In the genomic region with DNA sequence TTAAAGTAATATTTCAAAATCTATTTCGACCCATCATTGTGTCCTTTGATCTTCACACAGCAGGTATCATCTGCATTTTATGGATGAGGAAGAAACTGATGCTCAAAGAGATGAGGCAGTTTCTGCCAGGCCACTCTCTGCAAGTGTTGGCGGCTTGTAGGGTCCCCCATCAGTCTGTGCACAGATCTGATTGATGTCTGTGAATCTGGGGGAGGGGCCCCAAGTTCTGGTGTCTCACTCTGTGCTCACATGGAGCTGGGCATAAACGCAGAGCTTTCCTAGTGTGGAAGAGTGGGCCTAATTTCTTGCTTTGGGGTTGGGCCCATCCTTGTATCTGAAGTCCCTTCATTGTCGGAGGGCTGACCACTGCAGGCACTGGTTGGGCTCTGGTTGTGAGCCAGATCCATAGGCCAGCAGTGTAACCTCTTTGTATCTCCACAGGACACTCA, we compare ENCODE assay signal across 9 cellular contexts. TPM values are rescaled to one million over a fixed set of nuclear protein-coding genes. Genes with fewer than 3 reads are reported as not detected.
DNase-seq lines count a peak whose midpoint lies in the region; ATAC-seq, FAIRE-seq and TF ChIP-seq lines count a peak whose summit lies in the region.
"Had no signal": no experiment of that assay in that cellular context is flagged by ENCODE, and none has a peak within 500 bp of the region (broad histone marks: within the 10 kb centered on the region; RNA-seq: fewer than 3 reads in every experiment).

No MANE protein-coding gene starts in this region.

- dilution Hi-C loops in keratinocyte (cut with MboI; ENCODE audit: extremely low pct_ligation_motif_present, low sequenced_read_pairs) = no loop called here

- H3K36me3 ChIP-seq in keratinocyte (ENCODE audit: control insufficient read depth in 2 of 2, extremely low read depth in 1 of 2, insufficient read depth in 2 of 2, low read length in 2 of 2) = peaks cover 28 to 42% of the 10 kb centered on the region in 2 experiments

- TF ChIP-seq CTCF in keratinocyte (optimal IDR thresholded peaks at IDR 0.05 in 1 of 3, IDR thresholded peaks at IDR 0.05 in 1 of 3, conservative IDR thresholded peaks at IDR 0.05 in 1 of 3; ENCODE audit: extremely low read depth in 1 of 3, insufficient read depth in 2 of 3, low read length in 3 of 3) (no peak), type B pancreatic cell (conservative IDR thresholded peaks at IDR 0.05) (no peak)

- H3K4me3 Mint-ChIP-seq in activated naive CD4-positive, alpha-beta T cell treated with anti-CD3 and anti-CD28 coated beads, Interleukin-2, amount 10 ng/mL, durations not matched to agents 7 days and 5 days = peak overlapping the region; percentile 86
- H3K4me3 Mint-ChIP-seq in activated naive CD8-positive, alpha-beta T cell treated with anti-CD3 and anti-CD28 coated beads, Interleukin-2, amount 10 ng/mL, durations not matched to agents 7 days and 5 days = peak overlapping the region; percentile 89
- H3K4me3 Mint-ChIP-seq in type B pancreatic cell = peak overlapping the region; percentile 92

- peaks cover 41% of the 10 kb centered on the region for H3K36me3 Mint-ChIP-seq in activated naive CD4-positive, alpha-beta T cell treated with anti-CD3 and anti-CD28 coated beads, Interleukin-2, amount 10 ng/mL, durations not matched to agents 7 days and 5 days
- peaks cover 21% of the 10 kb centered on the region for H3K36me3 Mint-ChIP-seq in activated naive CD8-positive, alpha-beta T cell treated with anti-CD3 and anti-CD28 coated beads, Interleukin-2, amount 10 ng/mL, durations not matched to agents 7 days and 5 days
- peaks cover 9% of the 10 kb centered on the region for H3K36me3 Mint-ChIP-seq in type B pancreatic cell

- H3K27me3 Mint-ChIP-seq in activated naive CD4-positive, alpha-beta T cell treated with anti-CD3 and anti-CD28 coated beads, Interleukin-2, amount 10 ng/mL, durations not matched to agents 7 days and 5 days = no peaks in the 10 kb centered on the region
- H3K27me3 Mint-ChIP-seq in activated naive CD8-positive, alpha-beta T cell treated with anti-CD3 and anti-CD28 coated beads, Interleukin-2, amount 10 ng/mL, durations not matched to agents 7 days and 5 days = no peaks in the 10 kb centered on the region
- H3K27me3 Mint-ChIP-seq in type B pancreatic cell = no peaks in the 10 kb centered on the region

- POLR2A ChIA-PET in activated naive CD8-positive, alpha-beta T cell treated with anti-CD3 and anti-CD28 coated beads, Interleukin-2, amount 10 ng/mL, durations not matched to agents 7 days and 5 days (lab: Charles Lee) = interaction anchor here (0.6 to 2.2 kb wide), 12 partner anchors 9 to 388 kb away, joined by 3 to 10 read pairs (median 4); partner anchors contain the start of gene TANGO2

- CTCF ChIA-PET in activated naive CD4-positive, alpha-beta T cell treated with anti-CD3 and anti-CD28 coated beads, Interleukin-2, amount 10 ng/mL, durations not matched to agents 7 days and 5 days (lab: Charles Lee) = interaction anchor here (1.1 to 2.4 kb wide), 3 partner anchors 10 to 166 kb away, joined by 3 to 9 read pairs (median 3); no protein-coding TSS in a partner anchor

- no peak for ATAC-seq in activated naive CD8-positive, alpha-beta T cell treated with anti-CD3 and anti-CD28 coated beads, Interleukin-2, amount 10 ng/mL, durations not matched to agents 7 days and 5 days (ENCODE audit: low read depth)
- no peak for ATAC-seq in HG02870 (IDR thresholded peaks at IDR 0.05; ENCODE audit: unreplicated experiment)

- no peaks in the 10 kb centered on the region for H3K9me3 Mint-ChIP-seq in activated naive CD4-positive, alpha-beta T cell treated with anti-CD3 and anti-CD28 coated beads, Interleukin-2, amount 10 ng/mL, durations not matched to agents 7 days and 5 days
- H3K9me3 Mint-ChIP-seq in activated naive CD8-positive, alpha-beta T cell treated with anti-CD3 and anti-CD28 coated beads, Interleukin-2, amount 10 ng/mL, durations not matched to agents 7 days and 5 days = no peaks in the 10 kb centered on the region
- H3K9me3 Mint-ChIP-seq in type B pancreatic cell = no peaks in the 10 kb centered on the region

- H3K79me2 ChIP-seq in keratinocyte (ENCODE audit: control insufficient read depth, insufficient read depth, low read length) = peaks cover 87% of the 10 kb centered on the region

- H3K4me2 ChIP-seq in keratinocyte (ENCODE audit: control insufficient read depth, extremely low read depth, insufficient read depth, low read depth, low read length) = peak overlapping the region; percentile 89

- no peak overlapping the region for H2AFZ ChIP-seq in keratinocyte (ENCODE audit: control insufficient read depth, low read length)

- no peaks in the 10 kb centered on the region for H3K9me3 ChIP-seq in keratinocyte (ENCODE audit: control insufficient read depth, low read depth, low read length)

- no peaks in the 10 kb centered on the region for H3K9me1 ChIP-seq in keratinocyte (ENCODE audit: control insufficient read depth, extremely low read depth, insufficient read depth, low read length)

- peak overlapping the region; percentile 86 to 94 (median 88) for H3K4me3 ChIP-seq in keratinocyte (ENCODE audit: control insufficient read depth in 2 of 3, extremely low read depth in 1 of 3, insufficient read depth in 2 of 3, low read depth in 1 of 3, low read length in 3 of 3)

- peak; percentile 13 for FAIRE-seq in keratinocyte (lab: Jason Lieb, UNC)

- peaks cover 16% of the 10 kb centered on the region for H3K4me1 ChIP-seq in keratinocyte (ENCODE audit: control insufficient read depth, extremely low read depth, insufficient read depth, low read length)

- no peak for DNase-seq in activated naive CD4-positive, alpha-beta T cell treated with anti-CD3 and anti-CD28 coated beads, Interleukin-2, amount 10 ng/mL, durations not matched to agents 7 days and 5 days
- no peak for DNase-seq in activated naive CD4-positive, alpha-beta T cell treated with Interleukin-2 at 50 U/mL for 16 hours
- no peak for DNase-seq in activated naive CD8-positive, alpha-beta T cell treated with anti-CD3 and anti-CD28 coated beads, Interleukin-2, amount 10 ng/mL, durations not matched to agents 7 days and 5 days
- DNase-seq in keratinocyte (ENCODE audit: low read depth, low spot score) = no peak
- DNase-seq in type B pancreatic cell (ENCODE audit: extremely low spot score, unreplicated experiment) = no peak
- no peak for DNase-seq in DMS79 treated with DMSO at 0.1 percent for 48 hours (lab: John Stamatoyannopoulos, UW)
- no peak for DNase-seq in AG20443 (ENCODE audit: low spot score)
- DNase-seq: NCI-H187 treated with DMSO at 0.1 percent for 48 hours had no signal

- H3K9ac ChIP-seq in keratinocyte (ENCODE audit: control insufficient read depth, extremely low read depth, insufficient read depth, low read length) = peak overlapping the region; percentile 93

- H3K27ac Mint-ChIP-seq in activated naive CD4-positive, alpha-beta T cell treated with anti-CD3 and anti-CD28 coated beads, Interleukin-2, amount 10 ng/mL, durations not matched to agents 7 days and 5 days = peak overlapping the region; percentile 55
- peak overlapping the region; percentile 75 for H3K27ac Mint-ChIP-seq in activated naive CD8-positive, alpha-beta T cell treated with anti-CD3 and anti-CD28 coated beads, Interleukin-2, amount 10 ng/mL, durations not matched to agents 7 days and 5 days
- H3K27ac Mint-ChIP-seq in type B pancreatic cell = peak overlapping the region; percentile 87

- peak overlapping the region; percentile 68 for H3K27ac ChIP-seq in keratinocyte (ENCODE audit: control insufficient read depth, insufficient read depth, low read length)

- H3K4me1 Mint-ChIP-seq in activated naive CD4-positive, alpha-beta T cell treated with anti-CD3 and anti-CD28 coated beads, Interleukin-2, amount 10 ng/mL, durations not matched to agents 7 days and 5 days = peaks cover 57% of the 10 kb centered on the region
- peaks cover 26% of the 10 kb centered on the region for H3K4me1 Mint-ChIP-seq in activated naive CD8-positive, alpha-beta T cell treated with anti-CD3 and anti-CD28 coated beads, Interleukin-2, amount 10 ng/mL, durations not matched to agents 7 days and 5 days
- peaks cover 5% of the 10 kb centered on the region for H3K4me1 Mint-ChIP-seq in type B pancreatic cell (ENCODE audit: unreplicated experiment)

- no peaks in the 10 kb centered on the region for H3K27me3 ChIP-seq in keratinocyte (ENCODE audit: control insufficient read depth, extremely low read depth, insufficient read depth, low read length)

- peaks cover 2% of the 10 kb centered on the region for H4K20me1 ChIP-seq in keratinocyte (ENCODE audit: control insufficient read depth, extremely low read depth, insufficient read depth, low read length)

RNA-seq across cellular contexts. Expression of gene TRMT2A, which starts 1.6 kb away (rescaled TPM):
- 100 to 1,000 TPM; 107 to 118 TPM for total RNA-seq in activated naive CD8-positive, alpha-beta T cell treated with anti-CD3 and anti-CD28 coated beads, Interleukin-2, amount 10 ng/mL, durations not matched to agents 7 days and 5 days
- 18.3 to 53.7 TPM (median 20.6 TPM) in 3 replicates for polyA plus RNA-seq in keratinocyte
- polyA plus RNA-seq in keratinocyte (2011; ENCODE audit: low read depth) = 5.6 TPM
- 9.5 and 16.8 TPM in 2 replicates for polyA plus RNA-seq in keratinocyte (2011; cell fraction: cytosol; rRNA removed)
- 94.5 and 118 TPM in 2 replicates for polyA plus RNA-seq in keratinocyte (2011; cell fraction: nucleus; rRNA removed)
- polyA plus RNA-seq in keratinocyte (2012; ENCODE audit: low replicate concordance) = 25.8 and 30.1 TPM in 2 replicates
- 23.0 to 59.2 TPM (median 34.2 TPM) in 3 replicates for polyA minus RNA-seq in keratinocyte
- polyA minus RNA-seq in keratinocyte (2011; cell fraction: cytosol; rRNA and poly(A)+ RNA removed) = 46.4 TPM
- 28.0 and 35.1 TPM in 2 replicates for polyA minus RNA-seq in keratinocyte (2011; cell fraction: nucleus; rRNA and poly(A)+ RNA removed)
- total RNA-seq in type B pancreatic cell (ENCODE audit: low replicate concordance) = 57.7 and 64.8 TPM in 2 replicates

RNA-seq across cellular contexts. Expression of gene RANBP1, which starts 2.7 kb away (rescaled TPM):
- 100 to 1,000 TPM; 190 to 203 TPM for total RNA-seq in activated naive CD8-positive, alpha-beta T cell treated with anti-CD3 and anti-CD28 coated beads, Interleukin-2, amount 10 ng/mL, durations not matched to agents 7 days and 5 days
- 141 to 278 TPM (median 193 TPM) in 3 replicates for polyA plus RNA-seq in keratinocyte
- polyA plus RNA-seq in keratinocyte (2011; ENCODE audit: low read depth) = 44.3 TPM
- 251 and 309 TPM in 2 replicates for polyA plus RNA-seq in keratinocyte (2011; cell fraction: cytosol; rRNA removed)
- 131 and 136 TPM in 2 replicates for polyA plus RNA-seq in keratinocyte (2011; cell fraction: nucleus; rRNA removed)
- polyA plus RNA-seq in keratinocyte (2012; ENCODE audit: low replicate concordance) = 80.4 and 206 TPM in 2 replicates
- polyA minus RNA-seq in keratinocyte = 91.3 to 166 TPM (median 155 TPM) in 3 replicates
- polyA minus RNA-seq in keratinocyte (2011; cell fraction: cytosol; rRNA and poly(A)+ RNA removed) = 158 TPM
- 27.4 and 32.5 TPM in 2 replicates for polyA minus RNA-seq in keratinocyte (2011; cell fraction: nucleus; rRNA and poly(A)+ RNA removed)
- 129 and 235 TPM in 2 replicates for total RNA-seq in type B pancreatic cell (ENCODE audit: low replicate concordance)

RNA-seq across cellular contexts. Expression of gene ZDHHC8, which starts 13.0 kb away (rescaled TPM):
- total RNA-seq in activated naive CD8-positive, alpha-beta T cell treated with anti-CD3 and anti-CD28 coated beads, Interleukin-2, amount 10 ng/mL, durations not matched to agents 7 days and 5 days = 10 to 100 TPM; 64.1 to 66.9 TPM
- 16.0 to 44.5 TPM (median 25.4 TPM) in 3 replicates for polyA plus RNA-seq in keratinocyte
- 3.4 TPM for polyA plus RNA-seq in keratinocyte (2011; ENCODE audit: low read depth)
- polyA plus RNA-seq in keratinocyte (2011; cell fraction: cytosol; rRNA removed) = 16.7 and 34.6 TPM in 2 replicates
- 170 and 225 TPM in 2 replicates for polyA plus RNA-seq in keratinocyte (2011; cell fraction: nucleus; rRNA removed)
- polyA plus RNA-seq in keratinocyte (2012; ENCODE audit: low replicate concordance) = 17.3 and 50.3 TPM in 2 replicates
- polyA minus RNA-seq in keratinocyte = 23.9 to 130 TPM (median 28.7 TPM) in 3 replicates
- 26.3 TPM for polyA minus RNA-seq in keratinocyte (2011; cell fraction: cytosol; rRNA and poly(A)+ RNA removed)
- polyA minus RNA-seq in keratinocyte (2011; cell fraction: nucleus; rRNA and poly(A)+ RNA removed) = 28.4 and 56.4 TPM in 2 replicates
- 55.2 and 73.6 TPM in 2 replicates for total RNA-seq in type B pancreatic cell (ENCODE audit: low replicate concordance)

RNA-seq across cellular contexts. Expression of gene CCDC188, which starts 32.3 kb away (rescaled TPM):
- under 1 TPM in 1 of 2 experiments, not detected in 1; 0.51 TPM for total RNA-seq in activated naive CD8-positive, alpha-beta T cell treated with anti-CD3 and anti-CD28 coated beads, Interleukin-2, amount 10 ng/mL, durations not matched to agents 7 days and 5 days
- polyA plus RNA-seq in keratinocyte = not detected in 3 replicates
- polyA plus RNA-seq in keratinocyte (2011; ENCODE audit: low read depth) = not detected
- polyA plus RNA-seq in keratinocyte (2011; cell fraction: cytosol; rRNA removed) = not detected in 2 replicates
- not detected in 2 replicates for polyA plus RNA-seq in keratinocyte (2011; cell fraction: nucleus; rRNA removed)
- polyA plus RNA-seq in keratinocyte (2012; ENCODE audit: low replicate concordance) = not detected in 2 replicates
- polyA minus RNA-seq in keratinocyte = not detected in 3 replicates
- polyA minus RNA-seq in keratinocyte (2011; cell fraction: cytosol; rRNA and poly(A)+ RNA removed) = not detected
- not detected in 2 replicates for polyA minus RNA-seq in keratinocyte (2011; cell fraction: nucleus; rRNA and poly(A)+ RNA removed)
- total RNA-seq in type B pancreatic cell (ENCODE audit: low replicate concordance) = 2.6 and 4.3 TPM in 2 replicates

RNA-seq across cellular contexts. Expression of gene DGCR8, which starts 38.6 kb away (rescaled TPM):
- 10 to 100 TPM; 54.3 to 54.5 TPM for total RNA-seq in activated naive CD8-positive, alpha-beta T cell treated with anti-CD3 and anti-CD28 coated beads, Interleukin-2, amount 10 ng/mL, durations not matched to agents 7 days and 5 days
- polyA plus RNA-seq in keratinocyte = 14.3 to 24.3 TPM (median 17.2 TPM) in 3 replicates
- polyA plus RNA-seq in keratinocyte (2011; ENCODE audit: low read depth) = 13.5 TPM
- 11.2 and 13.8 TPM in 2 replicates for polyA plus RNA-seq in keratinocyte (2011; cell fraction: cytosol; rRNA removed)
- polyA plus RNA-seq in keratinocyte (2011; cell fraction: nucleus; rRNA removed) = 61.4 and 73.1 TPM in 2 replicates
- 14.1 and 20.0 TPM in 2 replicates for polyA plus RNA-seq in keratinocyte (2012; ENCODE audit: low replicate concordance)
- 15.3 to 41.9 TPM (median 20.6 TPM) in 3 replicates for polyA minus RNA-seq in keratinocyte
- polyA minus RNA-seq in keratinocyte (2011; cell fraction: cytosol; rRNA and poly(A)+ RNA removed) = 11.7 TPM
- polyA minus RNA-seq in keratinocyte (2011; cell fraction: nucleus; rRNA and poly(A)+ RNA removed) = 21.3 and 26.5 TPM in 2 replicates
- total RNA-seq in type B pancreatic cell (ENCODE audit: low replicate concordance) = 39.0 and 61.3 TPM in 2 replicates
